ENCODE assay signal across 23 cellular contexts in genomic region chr13:67314405-67314804, GRCh38.
DNase-seq lines count a peak whose midpoint lies in the region; ATAC-seq, FAIRE-seq and TF ChIP-seq lines count a peak whose summit lies in the region.
"Had no signal": no experiment of that assay in that cellular context is flagged by ENCODE, and none has a peak within 500 bp of the region (broad histone marks: within the 10 kb centered on the region; RNA-seq: fewer than 3 reads in every experiment).

No MANE protein-coding gene starts in this region.

- no peak overlapping the region for H2BK12ac ChIP-seq in H1 (ENCODE audit: low read depth, low read length)

- H3K27me3 ChIP-seq in right atrium auricular region (no peaks in the 10 kb centered on the region), H1 (replicated peaks in 1 of 4; ENCODE audit: control insufficient read depth in 3 of 4, extremely low read depth in 1 of 4, insufficient read depth in 3 of 4, low read length in 3 of 4) (no peaks in the 10 kb centered on the region), WERI-Rb-1 (ENCODE audit: insufficient read depth, low read depth, severe bottlenecking) (no peaks in the 10 kb centered on the region)
- H3K27me3 ChIP-seq: BLaER1 treated with 17β-estradiol and CSF1 and Interleukin-3, amounts not matched to agents 10 nM and 100 nM had no signal

- TF ChIP-seq RAD21 in H1 (IDR thresholded peaks at IDR 0.05 in 1 of 2, conservative IDR thresholded peaks at IDR 0.05 in 1 of 2; ENCODE audit: low read depth in 2 of 2, low read length in 2 of 2) = no peak

- DNase-seq in Right ventricle myocardium superior (no peak), cardiac septum (ENCODE audit: low spot score) (no peak), left ventricle myocardium superior (no peak), right atrium auricular region (ENCODE audit: low spot score) (no peak), H54 (ENCODE audit: insufficient read length, low spot score) (no peak), H1 (ENCODE audit: low read depth in 1 of 2, low spot score in 2 of 2) (no peak), WERI-Rb-1 (no peak)
- DNase-seq: AML-193; Caco-2; Calu3; CD4-positive, alpha-beta T cell; CD8-positive, alpha-beta T cell; DMS79 treated with DMSO at 0.1 percent for 48 hours; GF-D8 had no signal

- H3K23ac ChIP-seq in H1 (ENCODE audit: insufficient read length) = no peak overlapping the region

- no peaks in the 10 kb centered on the region for H4K20me1 ChIP-seq in H1 (replicated peaks in 1 of 2; ENCODE audit: control insufficient read depth in 1 of 2, insufficient read depth in 2 of 2, low read length in 2 of 2)
- H4K20me1 ChIP-seq: BLaER1 treated with 17β-estradiol and CSF1 and Interleukin-3, amounts not matched to agents 10 nM and 100 nM had no signal

- H3K9me3 ChIP-seq in right atrium auricular region (no peaks in the 10 kb centered on the region), H1 (ENCODE audit: insufficient read depth in 2 of 2, low read depth in 1 of 2, low read length in 1 of 2) (no peaks in the 10 kb centered on the region), WERI-Rb-1 (ENCODE audit: severe bottlenecking) (no peaks in the 10 kb centered on the region)
- H3K9me3 ChIP-seq: A549; BLaER1 treated with 17β-estradiol and CSF1 and Interleukin-3, amounts not matched to agents 10 nM and 100 nM; Caco-2 had no signal

- CTCF ChIA-PET in H1 (lab: Charles Lee; ENCODE audit: partially characterized antibody) = no interaction called here

- no peaks in the 10 kb centered on the region for H3K79me1 ChIP-seq in H1 (ENCODE audit: low read depth, low read length)

- no peak overlapping the region for H4K5ac ChIP-seq in H1 (ENCODE audit: insufficient read length, low read depth, low read length)

- no peak overlapping the region for H2AK5ac ChIP-seq in H1 (ENCODE audit: low read depth, low read length)

- H3K27ac ChIP-seq in right atrium auricular region (peak overlapping the region in 1 of 2 donors; percentile 73), H1 (ENCODE audit: low read depth, low read length) (no peak overlapping the region), WERI-Rb-1 (no peak overlapping the region)
- H3K27ac ChIP-seq: 22Rv1; A549; BLaER1 treated with 17β-estradiol and CSF1 and Interleukin-3, amounts not matched to agents 10 nM and 100 nM; C4-2B had no signal

- H2BK15ac ChIP-seq in H1 (ENCODE audit: low read length) = no peak overlapping the region

- ATAC-seq in Right ventricle myocardium superior (ENCODE audit: poor library complexity) = peak; percentile 65
- ATAC-seq in left ventricle myocardium superior = peak; percentile 67
- no peak for ATAC-seq in HG03159 (IDR thresholded peaks at IDR 0.05; ENCODE audit: unreplicated experiment)
- ATAC-seq: A549; CD8-positive, alpha-beta T cell had no signal

- no peak overlapping the region for H2BK20ac ChIP-seq in H1 (ENCODE audit: low read length)

- no peak for TF ChIP-seq EP300 in H1 (IDR thresholded peaks at IDR 0.05; ENCODE audit: borderline replicate concordance in 1 of 2, low read depth in 2 of 2, low read length in 2 of 2)

- POLR2A ChIA-PET in H1 (lab: Charles Lee; ENCODE audit: partially characterized antibody) = no interaction called here

- TF ChIP-seq CTCF in right atrium auricular region (IDR thresholded peaks at IDR 0.05) (no peak), H1 (IDR thresholded peaks at IDR 0.05; ENCODE audit: control extremely low read depth in 1 of 3, insufficient read depth in 1 of 3, low read depth in 1 of 3, low read length in 3 of 3) (no peak), WERI-Rb-1 (IDR thresholded peaks at IDR 0.05; ENCODE audit: low read depth, low read length) (no peak)

- FAIRE-seq in H54 (lab: Jason Lieb, UNC) (peak; percentile 20), H1 (lab: Jason Lieb, UNC) (no peak)
- FAIRE-seq: A549, D721Med, G401.6, GM12891, GM19239 had no signal

- no peak overlapping the region for H3K9ac ChIP-seq in H1 (replicated peaks in 1 of 4; ENCODE audit: extremely low read depth in 1 of 4, low read depth in 3 of 4, low read length in 3 of 4)
- H3K9ac ChIP-seq: BLaER1 treated with 17β-estradiol and CSF1 and Interleukin-3, amounts not matched to agents 10 nM and 100 nM had no signal

- intact Hi-C loops in Right ventricle myocardium superior (cut with DNase I) (no loop called here), cardiac septum (cut with DNase I) (no loop called here), left ventricle myocardium superior (cut with micrococcal nuclease) (no loop called here)

- H3K14ac ChIP-seq in H1 (ENCODE audit: insufficient read length) = no peak overlapping the region

- H2BK5ac ChIP-seq in H1 (ENCODE audit: low read depth, low read length) = no peak overlapping the region

- H3K23me2 ChIP-seq in H1 (ENCODE audit: low read depth, low read length) = no peaks in the 10 kb centered on the region

- TF ChIP-seq POLR2A in H54 (IDR thresholded peaks at IDR 0.05; ENCODE audit: low read depth, low read length) (no peak), H1 (IDR thresholded peaks at IDR 0.05; ENCODE audit: control extremely low read depth in 1 of 2, low read depth in 2 of 2, low read length in 2 of 2) (no peak)

- H3K4me1 ChIP-seq in right atrium auricular region (no peaks in the 10 kb centered on the region), H1 (replicated peaks in 1 of 4; ENCODE audit: control insufficient read depth in 3 of 4, insufficient read depth in 4 of 4, low read length in 3 of 4) (no peaks in the 10 kb centered on the region)
- H3K4me1 ChIP-seq: A549; BLaER1 treated with 17β-estradiol and CSF1 and Interleukin-3, amounts not matched to agents 10 nM and 100 nM; Caco-2 had no signal

- no peak overlapping the region for H4K8ac ChIP-seq in H1 (ENCODE audit: extremely low read depth, insufficient read depth, low read length)

- 0 out of 2 replicates have a peak overlapping the region, but pooled peaks have one; percentile 50 for H2AFZ ChIP-seq in H1 (ENCODE audit: low read length)

- H3K18ac ChIP-seq in H1 (ENCODE audit: extremely low read depth, low read length) = no peak overlapping the region

- no peak overlapping the region for H3K56ac ChIP-seq in H1 (replicated peaks; ENCODE audit: insufficient read length, low read depth, low read length)

- no peak overlapping the region for H3K4me2 ChIP-seq in H1 (ENCODE audit: insufficient read depth in 1 of 2, low read depth in 2 of 2, low read length in 2 of 2)
- H3K4me2 ChIP-seq: A549; BLaER1 treated with 17β-estradiol and CSF1 and Interleukin-3, amounts not matched to agents 10 nM and 100 nM had no signal

- no peak overlapping the region for H4K91ac ChIP-seq in H1 (replicated peaks; ENCODE audit: insufficient read length, low read length)

- H3K36me3 ChIP-seq in right atrium auricular region (no peaks in the 10 kb centered on the region), H1 (ENCODE audit: control insufficient read depth in 2 of 4, insufficient read depth in 4 of 4, low read length in 3 of 4) (no peaks in the 10 kb centered on the region), WERI-Rb-1 (no peaks in the 10 kb centered on the region)
- H3K36me3 ChIP-seq: BLaER1 treated with 17β-estradiol and CSF1 and Interleukin-3, amounts not matched to agents 10 nM and 100 nM had no signal

- 96% methylated on average over 3 of the region's 3 CpGs; no CpG with 5 or more reads in 1 of the 2 experiments for WGBS in H1 (ENCODE audit: extremely low coverage in 1 of 2, insufficient coverage in 1 of 2, insufficient read length in 1 of 2, insufficient replicate concordance in 2 of 2, low coverage in 1 of 2, low lambda C conversion rate in 2 of 2, missing lambda C conversion rate in 1 of 2), 2 experiments

- H3K79me2 ChIP-seq in H1 (ENCODE audit: control insufficient read depth in 1 of 2, insufficient read depth in 2 of 2, low read length in 2 of 2) = no peaks in the 10 kb centered on the region

- no peak overlapping the region for H3K4ac ChIP-seq in H1 (replicated peaks; ENCODE audit: insufficient read length, low read depth, low read length)

- no peak overlapping the region for H3K4me3 ChIP-seq in right atrium auricular region
- H3K4me3 ChIP-seq in H1 (ENCODE audit: extremely low read depth in 1 of 4, insufficient read depth in 2 of 4, low read depth in 3 of 4, low read length in 4 of 4) = no peak overlapping the region
- no peak overlapping the region for H3K4me3 ChIP-seq in WERI-Rb-1 (ENCODE audit: low read depth, low read length)
- H3K4me3 ChIP-seq: A549; BLaER1 treated with 17β-estradiol and CSF1 and Interleukin-3, amounts not matched to agents 10 nM and 100 nM had no signal

- H2BK120ac ChIP-seq in H1 (replicated peaks; ENCODE audit: low read depth, low read length) = no peak overlapping the region

TF ChIP-seq in H1, 55 proteins besides CTCF, POLR2A, EP300 and RAD21 (continues in another document):
- TF ChIP-seq SIRT6 (IDR thresholded peaks at IDR 0.05; ENCODE audit: low read length) (no peak), SAP30 (IDR thresholded peaks at IDR 0.05; ENCODE audit: insufficient read depth, insufficient replicate concordance, low read length) (no peak), NRF1 (IDR thresholded peaks at IDR 0.05; ENCODE audit: low read depth, low read length) (no peak), TCF12 (IDR thresholded peaks at IDR 0.05; ENCODE audit: low read depth, low read length) (no peak), CBX5 (IDR thresholded peaks at IDR 0.05; ENCODE audit: low read depth, low read length) (no peak), TEAD4 (IDR thresholded peaks at IDR 0.05; ENCODE audit: low read depth, low read length) (no peak)
